Comparison of ENCODE assay signal across 18 cellular contexts in genomic region chr13:41224113-41225110, GRCh38. TPM values are rescaled to one million over a fixed set of nuclear protein-coding genes. Genes with fewer than 3 reads are reported as not detected.
DNase-seq lines count a peak whose midpoint lies in the region; ATAC-seq and TF ChIP-seq lines count a peak whose summit lies in the region.
"Had no signal": no experiment of that assay in that cellular context is flagged by ENCODE, and none has a peak within 500 bp of the region (broad histone marks: within the 10 kb centered on the region; RNA-seq: fewer than 3 reads in every experiment).

No MANE protein-coding gene starts in this region.

- H3K23ac ChIP-seq in mesenchymal stem cell (ENCODE audit: low read length in 2 of 2), result no peak overlapping the region

- H2AFZ ChIP-seq in mesenchymal stem cell (ENCODE audit: low read depth, low read length), result no peak overlapping the region

- H3K14ac ChIP-seq in mesenchymal stem cell (ENCODE audit: low read length in 2 of 2), result no peak overlapping the region

- no peaks in the 10 kb centered on the region for H3K27me3 ChIP-seq in mesenchymal stem cell (ENCODE audit: control insufficient read depth in 1 of 2, insufficient read depth in 1 of 2, low read length in 2 of 2)

- H3K4ac ChIP-seq in mesenchymal stem cell (ENCODE audit: low read depth in 1 of 2, low read length in 2 of 2), result no peak overlapping the region

- peaks cover 0 to 27% of the 10 kb centered on the region in 2 experiments for H3K36me3 ChIP-seq in mesenchymal stem cell (ENCODE audit: control insufficient read depth in 1 of 2, insufficient read depth in 2 of 2, low read depth in 1 of 2, low read length in 2 of 2)
- H3K36me3 ChIP-seq: thoracic aorta had no signal

- H3K4me1 ChIP-seq in mesenchymal stem cell (ENCODE audit: control insufficient read depth, insufficient read depth, low read depth, low read length), result peaks cover 7% of the 10 kb centered on the region

- H2BK120ac ChIP-seq in mesenchymal stem cell (ENCODE audit: low read depth, low read length), result no peak overlapping the region

- no peak overlapping the region for H3K4me3 ChIP-seq in choroid plexus epithelial cell (ENCODE audit: low read depth, low read length)
- H3K4me3 ChIP-seq in mesenchymal stem cell (ENCODE audit: insufficient read depth in 1 of 2, low read depth in 1 of 2, low read length in 2 of 2), result no peak overlapping the region
- H3K4me3 ChIP-seq: thoracic aorta had no signal

- no peak overlapping the region for H3K18ac ChIP-seq in mesenchymal stem cell (ENCODE audit: low read depth in 1 of 2, low read length in 2 of 2)

- ATAC-seq in HG02885 (IDR thresholded peaks at IDR 0.05; ENCODE audit: poor library complexity, unreplicated experiment), result no peak
- ATAC-seq in HG02840 (IDR thresholded peaks at IDR 0.05; ENCODE audit: low FRiP score, unreplicated experiment), result no peak
- ATAC-seq: activated naive CD8-positive, alpha-beta T cell treated with anti-CD3 and anti-CD28 coated beads, Interleukin-2, amount 50 U/mL, for 24 hours; activated T-cell treated with anti-CD3 and anti-CD28 coated beads, Interleukin-2, amount 50 U/mL, for 4 hours had no signal

- no peak overlapping the region for H2BK15ac ChIP-seq in mesenchymal stem cell (ENCODE audit: low read depth, poor library complexity, severe bottlenecking)

- TF ChIP-seq CTCF in choroid plexus epithelial cell (conservative IDR thresholded peaks at IDR 0.05; ENCODE audit: low read depth, low read length), result no peak

- H2BK12ac ChIP-seq in mesenchymal stem cell (ENCODE audit: low read length in 2 of 2), result no peak overlapping the region

- H2AK5ac ChIP-seq in mesenchymal stem cell (ENCODE audit: low read length, severe bottlenecking), result peak overlapping the region; percentile 78

- H3K4me2 ChIP-seq in mesenchymal stem cell (ENCODE audit: low read length, poor library complexity, severe bottlenecking), result no peak overlapping the region

- H3K27ac ChIP-seq in mesenchymal stem cell (ENCODE audit: low read length, poor library complexity, severe bottlenecking), result peak overlapping the region; percentile 45
- H3K27ac ChIP-seq: thoracic aorta had no signal

- no peak overlapping the region for H4K91ac ChIP-seq in mesenchymal stem cell (ENCODE audit: low read length)

- no peaks in the 10 kb centered on the region for H3K79me1 ChIP-seq in mesenchymal stem cell (replicated peaks; ENCODE audit: low read length, poor library complexity, severe bottlenecking)

- H3K9ac ChIP-seq in mesenchymal stem cell (ENCODE audit: low read length), result peak overlapping the region; percentile 14

- no peak overlapping the region for H4K8ac ChIP-seq in mesenchymal stem cell (ENCODE audit: low read length)

- peak; percentile 82 for DNase-seq in AG20443 (ENCODE audit: low spot score)
- peak; percentile 70 for DNase-seq in NCI-H226
- DNase-seq in choroid plexus epithelial cell (ENCODE audit: low read depth), result peak; percentile 79
- DNase-seq in mesenchymal stem cell, result peak; percentile 57
- no peak for DNase-seq in retina
- no peak for DNase-seq in UCSD-AML1 (lab: John Stamatoyannopoulos, UW; ENCODE audit: unreplicated experiment)
- DNase-seq: activated CD4-positive, alpha-beta T cell treated with anti-CD3 and anti-CD28 coated beads, Interleukin-2, amount 10 ng/mL, durations not matched to agents 24 days and 14 days; activated naive CD8-positive, alpha-beta T cell treated with anti-CD3 and anti-CD28 coated beads, Interleukin-2, amount 50 U/mL, for 24 hours; activated T-cell treated with anti-CD3 and anti-CD28 coated beads, Interleukin-2, amount 50 U/mL, for 4 hours; cortex of kidney; NCI-H1417 treated with DMSO at 0.1 percent for 48 hours; NCI-H526; posterior cingulate gyrus; RPMI8226; T-helper 9 cell had no signal

- WGBS in mesenchymal stem cell, result 94% methylated on average over 5 of the region's 7 CpGs

- no peak overlapping the region for H2BK5ac ChIP-seq in mesenchymal stem cell (ENCODE audit: low read depth, low read length, poor library complexity, severe bottlenecking)

- H3K9me3 ChIP-seq in mesenchymal stem cell (ENCODE audit: control insufficient read depth, low read length), result no peaks in the 10 kb centered on the region
- H3K9me3 ChIP-seq: thoracic aorta had no signal

RNA-seq across cellular contexts. Expression of gene KBTBD7, which starts 30.0 kb away (rescaled TPM):
- polyA plus RNA-seq in mesenchymal stem cell (2013, experiment 1 of 2), result 2.9 TPM
- polyA plus RNA-seq in mesenchymal stem cell (2013, experiment 2 of 2), result 2.9 TPM

RNA-seq across cellular contexts. Expression of gene MTRF1, which starts 39.0 kb away (rescaled TPM):
- 10.2 TPM for polyA plus RNA-seq in mesenchymal stem cell (2013, experiment 1 of 2)
- polyA plus RNA-seq in mesenchymal stem cell (2013, experiment 2 of 2), result 9.9 TPM

Comparison
In these comparisons a context has a peak if more than half of its experiments do, and no peak if none do; other contexts are left out.
1. DNase-seq: peak in AG20443 (single experiment), NCI-H226 (single experiment), choroid plexus epithelial cell (single experiment) and mesenchymal stem cell (single experiment); none in retina (single experiment) and UCSD-AML1 (single experiment).